In genomic region chr7:135361788-135362187, GRCh38 we compare ENCODE assay signal across 23 cellular contexts.
"Had no signal": no experiment of that assay in that cellular context is flagged by ENCODE, and none has a peak within 500 bp of the region (broad histone marks: within the 10 kb centered on the region; RNA-seq: fewer than 3 reads in every experiment).

No MANE protein-coding gene starts in this region.

- H3K9me3 Mint-ChIP-seq: central memory CD8-positive, alpha-beta T cell; endodermal cell; mesothelial cell of epicardium; nephron had no signal

- H3K27me3 Mint-ChIP-seq: central memory CD8-positive, alpha-beta T cell had no signal

- H3K4me3 Mint-ChIP-seq: activated T-cell treated with anti-CD3 and anti-CD28 coated beads, Interleukin-2, amount 50 U/mL, for 72 hours; central memory CD8-positive, alpha-beta T cell; endodermal cell; mesothelial cell of epicardium; nephron had no signal

- H3K27ac Mint-ChIP-seq: activated T-cell treated with anti-CD3 and anti-CD28 coated beads, Interleukin-2, amount 50 U/mL, for 72 hours; endodermal cell; mesothelial cell of epicardium had no signal

- H3K36me3 ChIP-seq: colonic mucosa had no signal

- H3K27ac ChIP-seq: ascending aorta, colonic mucosa, gastroesophageal sphincter, heart left ventricle, lower lobe of right lung, thyroid gland had no signal

- DNase-seq: activated CD4-positive, alpha-beta T cell treated with anti-CD3 and anti-CD28 coated beads for 1 hour; activated CD4-positive, alpha-beta T cell treated with anti-CD3 and anti-CD28 coated beads, Interleukin-2, amount 50 U/mL, for 4 hours; activated effector memory CD4-positive, alpha-beta T cell treated with anti-CD3 and anti-CD28 coated beads, Interleukin-2, amount 50 U/mL, for 16 hours; activated naive CD4-positive, alpha-beta T cell treated with anti-CD3 and anti-CD28 coated beads, Interleukin-2, amount 50 U/mL, for 16 hours; activated T-cell treated with anti-CD3 and anti-CD28 coated beads, Interleukin-2, amount 50 U/mL, for 72 hours; colonic mucosa; endodermal cell; heart left ventricle; left cardiac atrium; lower lobe of right lung; nucleus accumbens; posterior cingulate gyrus; retina; stimulated activated CD4-positive, alpha-beta T cell treated with anti-CD3 and anti-CD28 coated beads, Interleukin-12 subunit alpha, Interleukin-12 subunit beta, amount 100 ng/mL, for 4 hours; stimulated activated CD4-positive, alpha-beta T cell treated with anti-CD3 and anti-CD28 coated beads, Interleukin-1b, Interleukin-23, amount 100 ng/mL, for 48 hours; stimulated activated CD8-positive, alpha-beta memory T cell treated with anti-CD3 and anti-CD28 coated beads, Interleukin-4, amount 100 ng/mL, for 48 hours; stimulated activated naive CD4-positive, alpha-beta T cell; thyroid gland had no signal

- ATAC-seq: activated T-cell treated with anti-CD3 and anti-CD28 coated beads, Interleukin-2, amount 50 U/mL, for 72 hours; gastroesophageal sphincter; heart left ventricle; left cardiac atrium; lower lobe of right lung had no signal

- H3K4me1 ChIP-seq: ascending aorta, colonic mucosa, lower lobe of right lung, thyroid gland had no signal

- H3K9me3 ChIP-seq: ascending aorta, colonic mucosa, gastroesophageal sphincter, heart left ventricle, lower lobe of right lung, thyroid gland had no signal

- H3K27me3 ChIP-seq: ascending aorta, colonic mucosa, gastroesophageal sphincter, heart left ventricle, thyroid gland had no signal

- H3K4me3 ChIP-seq: ascending aorta, colonic mucosa, gastroesophageal sphincter, heart left ventricle, lower lobe of right lung, thyroid gland had no signal
